In the genomic region with DNA sequence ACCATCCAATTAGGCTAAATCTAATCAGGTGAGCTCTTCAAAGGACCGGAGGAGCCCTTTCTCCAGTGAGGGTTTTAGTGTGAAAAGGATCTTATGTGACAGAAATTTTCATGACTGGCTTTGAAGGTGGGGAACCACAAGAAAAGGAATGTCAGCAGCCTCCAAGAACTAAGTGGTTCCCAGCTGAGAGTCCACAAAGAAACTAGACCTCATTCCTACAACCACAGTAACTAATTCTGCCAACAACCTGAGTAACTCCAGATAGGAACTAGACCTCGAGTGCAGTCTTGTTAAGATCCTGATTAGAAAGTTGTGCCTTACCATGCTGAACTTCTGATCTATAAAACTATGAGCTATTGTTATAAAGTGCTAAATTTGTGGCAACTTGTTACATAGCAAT, we compare ENCODE assay signal across 1 cellular context.
TF ChIP-seq lines count a peak whose summit lies in the region.

No MANE protein-coding gene starts in this region.

TF ChIP-seq in WTC11, 78 proteins besides CTCF, POLR2A, EP300 and RAD21 (continued from another document):
- TF ChIP-seq, protein P1, sequence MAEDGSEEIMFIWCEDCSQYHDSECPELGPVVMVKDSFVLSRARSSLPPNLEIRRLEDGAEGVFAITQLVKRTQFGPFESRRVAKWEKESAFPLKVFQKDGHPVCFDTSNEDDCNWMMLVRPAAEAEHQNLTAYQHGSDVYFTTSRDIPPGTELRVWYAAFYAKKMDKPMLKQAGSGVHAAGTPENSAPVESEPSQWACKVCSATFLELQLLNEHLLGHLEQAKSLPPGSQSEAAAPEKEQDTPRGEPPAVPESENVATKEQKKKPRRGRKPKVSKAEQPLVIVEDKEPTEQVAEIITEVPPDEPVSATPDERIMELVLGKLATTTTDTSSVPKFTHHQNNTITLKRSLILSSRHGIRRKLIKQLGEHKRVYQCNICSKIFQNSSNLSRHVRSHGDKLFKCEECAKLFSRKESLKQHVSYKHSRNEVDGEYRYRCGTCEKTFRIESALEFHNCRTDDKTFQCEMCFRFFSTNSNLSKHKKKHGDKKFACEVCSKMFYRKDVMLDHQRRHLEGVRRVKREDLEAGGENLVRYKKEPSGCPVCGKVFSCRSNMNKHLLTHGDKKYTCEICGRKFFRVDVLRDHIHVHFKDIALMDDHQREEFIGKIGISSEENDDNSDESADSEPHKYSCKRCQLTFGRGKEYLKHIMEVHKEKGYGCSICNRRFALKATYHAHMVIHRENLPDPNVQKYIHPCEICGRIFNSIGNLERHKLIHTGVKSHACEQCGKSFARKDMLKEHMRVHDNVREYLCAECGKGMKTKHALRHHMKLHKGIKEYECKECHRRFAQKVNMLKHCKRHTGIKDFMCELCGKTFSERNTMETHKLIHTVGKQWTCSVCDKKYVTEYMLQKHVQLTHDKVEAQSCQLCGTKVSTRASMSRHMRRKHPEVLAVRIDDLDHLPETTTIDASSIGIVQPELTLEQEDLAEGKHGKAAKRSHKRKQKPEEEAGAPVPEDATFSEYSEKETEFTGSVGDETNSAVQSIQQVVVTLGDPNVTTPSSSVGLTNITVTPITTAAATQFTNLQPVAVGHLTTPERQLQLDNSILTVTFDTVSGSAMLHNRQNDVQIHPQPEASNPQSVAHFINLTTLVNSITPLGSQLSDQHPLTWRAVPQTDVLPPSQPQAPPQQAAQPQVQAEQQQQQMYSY (CRISPR knock-in tag; IDR thresholded peaks at IDR 0.05): no peak
- TF ChIP-seq RORB (CRISPR knock-in tag; IDR thresholded peaks at IDR 0.05) (no peak), FOXP1 (CRISPR knock-in tag; IDR thresholded peaks at IDR 0.05; ENCODE audit: borderline replicate concordance) (no peak), ATF1 (CRISPR knock-in tag; IDR thresholded peaks at IDR 0.05) (no peak)
- TF ChIP-seq, protein P2, sequence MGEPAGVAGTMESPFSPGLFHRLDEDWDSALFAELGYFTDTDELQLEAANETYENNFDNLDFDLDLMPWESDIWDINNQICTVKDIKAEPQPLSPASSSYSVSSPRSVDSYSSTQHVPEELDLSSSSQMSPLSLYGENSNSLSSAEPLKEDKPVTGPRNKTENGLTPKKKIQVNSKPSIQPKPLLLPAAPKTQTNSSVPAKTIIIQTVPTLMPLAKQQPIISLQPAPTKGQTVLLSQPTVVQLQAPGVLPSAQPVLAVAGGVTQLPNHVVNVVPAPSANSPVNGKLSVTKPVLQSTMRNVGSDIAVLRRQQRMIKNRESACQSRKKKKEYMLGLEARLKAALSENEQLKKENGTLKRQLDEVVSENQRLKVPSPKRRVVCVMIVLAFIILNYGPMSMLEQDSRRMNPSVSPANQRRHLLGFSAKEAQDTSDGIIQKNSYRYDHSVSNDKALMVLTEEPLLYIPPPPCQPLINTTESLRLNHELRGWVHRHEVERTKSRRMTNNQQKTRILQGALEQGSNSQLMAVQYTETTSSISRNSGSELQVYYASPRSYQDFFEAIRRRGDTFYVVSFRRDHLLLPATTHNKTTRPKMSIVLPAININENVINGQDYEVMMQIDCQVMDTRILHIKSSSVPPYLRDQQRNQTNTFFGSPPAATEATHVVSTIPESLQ (CRISPR knock-in tag; IDR thresholded peaks at IDR 0.05): no peak
- TF ChIP-seq, protein P3, sequence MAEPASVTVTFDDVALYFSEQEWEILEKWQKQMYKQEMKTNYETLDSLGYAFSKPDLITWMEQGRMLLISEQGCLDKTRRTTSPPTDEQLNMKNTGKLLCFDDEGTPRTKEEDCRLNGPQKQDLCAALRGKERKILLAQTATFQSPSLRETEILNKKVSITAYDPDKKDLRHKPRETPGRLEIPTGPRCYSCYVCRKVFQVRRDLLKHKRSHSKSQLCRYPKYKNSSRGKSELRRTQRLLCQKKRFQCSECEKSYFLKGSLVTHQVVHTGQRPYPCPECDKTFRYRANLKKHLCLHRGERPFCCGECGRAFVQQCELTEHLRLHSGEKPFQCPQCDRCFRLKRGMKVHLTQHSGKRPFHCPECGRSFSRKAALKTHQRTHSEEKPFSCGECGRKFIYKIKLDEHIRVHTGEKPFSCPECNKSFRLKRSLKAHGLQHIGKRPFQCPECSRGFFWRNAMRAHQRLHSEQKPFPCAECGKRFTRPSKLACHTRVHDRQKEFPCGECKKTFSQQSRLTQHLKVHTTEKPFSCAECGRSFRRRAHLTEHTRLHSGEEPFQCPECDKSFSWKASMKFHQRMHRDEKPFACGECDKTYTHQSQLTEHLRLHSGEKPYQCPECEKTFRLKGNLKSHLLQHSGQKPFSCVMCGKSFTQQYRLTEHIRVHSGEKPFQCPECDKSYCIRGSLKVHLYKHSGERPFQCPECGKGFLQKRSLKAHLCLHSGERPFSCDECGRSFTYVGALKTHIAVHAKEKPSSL (CRISPR knock-in tag; conservative IDR thresholded peaks at IDR 0.05): no peak
- TF ChIP-seq, protein P4, sequence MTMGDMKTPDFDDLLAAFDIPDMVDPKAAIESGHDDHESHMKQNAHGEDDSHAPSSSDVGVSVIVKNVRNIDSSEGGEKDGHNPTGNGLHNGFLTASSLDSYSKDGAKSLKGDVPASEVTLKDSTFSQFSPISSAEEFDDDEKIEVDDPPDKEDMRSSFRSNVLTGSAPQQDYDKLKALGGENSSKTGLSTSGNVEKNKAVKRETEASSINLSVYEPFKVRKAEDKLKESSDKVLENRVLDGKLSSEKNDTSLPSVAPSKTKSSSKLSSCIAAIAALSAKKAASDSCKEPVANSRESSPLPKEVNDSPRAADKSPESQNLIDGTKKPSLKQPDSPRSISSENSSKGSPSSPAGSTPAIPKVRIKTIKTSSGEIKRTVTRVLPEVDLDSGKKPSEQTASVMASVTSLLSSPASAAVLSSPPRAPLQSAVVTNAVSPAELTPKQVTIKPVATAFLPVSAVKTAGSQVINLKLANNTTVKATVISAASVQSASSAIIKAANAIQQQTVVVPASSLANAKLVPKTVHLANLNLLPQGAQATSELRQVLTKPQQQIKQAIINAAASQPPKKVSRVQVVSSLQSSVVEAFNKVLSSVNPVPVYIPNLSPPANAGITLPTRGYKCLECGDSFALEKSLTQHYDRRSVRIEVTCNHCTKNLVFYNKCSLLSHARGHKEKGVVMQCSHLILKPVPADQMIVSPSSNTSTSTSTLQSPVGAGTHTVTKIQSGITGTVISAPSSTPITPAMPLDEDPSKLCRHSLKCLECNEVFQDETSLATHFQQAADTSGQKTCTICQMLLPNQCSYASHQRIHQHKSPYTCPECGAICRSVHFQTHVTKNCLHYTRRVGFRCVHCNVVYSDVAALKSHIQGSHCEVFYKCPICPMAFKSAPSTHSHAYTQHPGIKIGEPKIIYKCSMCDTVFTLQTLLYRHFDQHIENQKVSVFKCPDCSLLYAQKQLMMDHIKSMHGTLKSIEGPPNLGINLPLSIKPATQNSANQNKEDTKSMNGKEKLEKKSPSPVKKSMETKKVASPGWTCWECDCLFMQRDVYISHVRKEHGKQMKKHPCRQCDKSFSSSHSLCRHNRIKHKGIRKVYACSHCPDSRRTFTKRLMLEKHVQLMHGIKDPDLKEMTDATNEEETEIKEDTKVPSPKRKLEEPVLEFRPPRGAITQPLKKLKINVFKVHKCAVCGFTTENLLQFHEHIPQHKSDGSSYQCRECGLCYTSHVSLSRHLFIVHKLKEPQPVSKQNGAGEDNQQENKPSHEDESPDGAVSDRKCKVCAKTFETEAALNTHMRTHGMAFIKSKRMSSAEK (CRISPR knock-in tag; IDR thresholded peaks at IDR 0.05; ENCODE audit: borderline replicate concordance): no peak
- TF ChIP-seq, protein P5, sequence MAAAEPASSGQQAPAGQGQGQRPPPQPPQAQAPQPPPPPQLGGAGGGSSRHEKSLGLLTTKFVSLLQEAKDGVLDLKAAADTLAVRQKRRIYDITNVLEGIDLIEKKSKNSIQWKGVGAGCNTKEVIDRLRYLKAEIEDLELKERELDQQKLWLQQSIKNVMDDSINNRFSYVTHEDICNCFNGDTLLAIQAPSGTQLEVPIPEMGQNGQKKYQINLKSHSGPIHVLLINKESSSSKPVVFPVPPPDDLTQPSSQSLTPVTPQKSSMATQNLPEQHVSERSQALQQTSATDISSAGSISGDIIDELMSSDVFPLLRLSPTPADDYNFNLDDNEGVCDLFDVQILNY (CRISPR knock-in tag; IDR thresholded peaks at IDR 0.05): no peak
- TF ChIP-seq, protein P6, sequence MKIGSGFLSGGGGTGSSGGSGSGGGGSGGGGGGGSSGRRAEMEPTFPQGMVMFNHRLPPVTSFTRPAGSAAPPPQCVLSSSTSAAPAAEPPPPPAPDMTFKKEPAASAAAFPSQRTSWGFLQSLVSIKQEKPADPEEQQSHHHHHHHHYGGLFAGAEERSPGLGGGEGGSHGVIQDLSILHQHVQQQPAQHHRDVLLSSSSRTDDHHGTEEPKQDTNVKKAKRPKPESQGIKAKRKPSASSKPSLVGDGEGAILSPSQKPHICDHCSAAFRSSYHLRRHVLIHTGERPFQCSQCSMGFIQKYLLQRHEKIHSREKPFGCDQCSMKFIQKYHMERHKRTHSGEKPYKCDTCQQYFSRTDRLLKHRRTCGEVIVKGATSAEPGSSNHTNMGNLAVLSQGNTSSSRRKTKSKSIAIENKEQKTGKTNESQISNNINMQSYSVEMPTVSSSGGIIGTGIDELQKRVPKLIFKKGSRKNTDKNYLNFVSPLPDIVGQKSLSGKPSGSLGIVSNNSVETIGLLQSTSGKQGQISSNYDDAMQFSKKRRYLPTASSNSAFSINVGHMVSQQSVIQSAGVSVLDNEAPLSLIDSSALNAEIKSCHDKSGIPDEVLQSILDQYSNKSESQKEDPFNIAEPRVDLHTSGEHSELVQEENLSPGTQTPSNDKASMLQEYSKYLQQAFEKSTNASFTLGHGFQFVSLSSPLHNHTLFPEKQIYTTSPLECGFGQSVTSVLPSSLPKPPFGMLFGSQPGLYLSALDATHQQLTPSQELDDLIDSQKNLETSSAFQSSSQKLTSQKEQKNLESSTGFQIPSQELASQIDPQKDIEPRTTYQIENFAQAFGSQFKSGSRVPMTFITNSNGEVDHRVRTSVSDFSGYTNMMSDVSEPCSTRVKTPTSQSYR (CRISPR knock-in tag; IDR thresholded peaks at IDR 0.05): no peak
